In the genomic region with DNA sequence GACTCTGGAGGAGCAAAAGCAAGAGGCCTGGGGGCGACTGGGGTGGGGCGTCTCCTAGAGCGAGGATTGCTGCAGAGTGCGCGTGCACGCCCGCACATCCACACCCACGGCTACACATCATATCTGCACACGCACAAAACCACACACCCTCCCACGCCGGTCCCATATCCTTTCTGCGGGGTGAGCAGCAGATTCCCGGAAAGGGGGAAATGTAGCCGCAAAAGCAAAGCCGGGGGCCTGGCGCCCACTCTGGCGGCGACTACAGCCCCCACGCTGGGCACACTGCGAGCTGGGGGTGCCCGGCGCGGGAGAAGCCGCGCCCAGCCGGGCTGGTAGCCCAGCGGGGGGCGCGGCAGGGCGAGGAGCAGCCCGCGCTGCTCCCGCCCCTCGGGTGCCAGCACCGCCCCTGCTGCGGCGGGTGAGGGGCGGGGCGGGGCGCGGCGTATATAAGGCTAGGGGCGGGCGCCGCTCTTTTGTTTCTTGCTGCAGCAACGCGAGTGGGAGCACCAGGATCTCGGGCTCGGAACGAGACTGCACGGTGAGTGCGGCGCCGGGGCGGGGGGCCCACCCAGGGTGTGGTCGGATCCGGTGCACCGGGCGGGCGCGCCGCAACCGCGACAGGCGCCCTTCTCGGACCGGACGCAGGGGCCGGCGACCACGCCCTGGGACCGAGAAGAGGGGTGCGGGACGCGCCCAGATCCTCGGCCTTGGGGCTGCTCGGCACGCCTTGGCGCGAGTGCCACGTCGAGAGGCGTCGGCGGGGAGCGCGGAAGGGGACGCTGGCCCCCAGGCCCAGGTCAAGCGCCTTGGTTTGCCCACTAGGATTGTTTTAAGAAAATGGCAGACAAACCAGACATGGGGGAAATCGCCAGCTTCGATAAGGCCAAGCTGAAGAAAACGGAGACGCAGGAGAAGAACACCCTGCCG, we compare ENCODE assay signal across 8 cellular contexts. TPM values are rescaled to one million over a fixed set of nuclear protein-coding genes. Genes with fewer than 3 reads are reported as not detected.
DNase-seq lines count a peak whose midpoint lies in the region; ATAC-seq and TF ChIP-seq lines count a peak whose summit lies in the region.

A gene (plus strand): TSS at position 476 of the 927 bp plus-strand sequence.

- peaks cover 19% of the 10 kb centered on the region for H3K4me1 Mint-ChIP-seq in mesothelial cell of epicardium

- peak within 1 kb of the TSS; percentile 96 for H3K4me3 Mint-ChIP-seq in mesothelial cell of epicardium

- H3K36me3 Mint-ChIP-seq in mesothelial cell of epicardium = peaks cover 23% of the 10 kb centered on the region

- in situ Hi-C loops in endometrial microvascular endothelial cells (cut with HindIII; ENCODE audit: inconsistent ontology term, low pct_unique_long_range_greater_than_20kb, low sequenced_read_pairs) = no loop called here

- peaks cover 8% of the 10 kb centered on the region for H3K27me3 Mint-ChIP-seq in mesothelial cell of epicardium (ENCODE audit: low read depth)

- peak; percentile 69 for ATAC-seq in GM19455 (IDR thresholded peaks at IDR 0.05; ENCODE audit: unreplicated experiment)

- H3K9me3 Mint-ChIP-seq in mesothelial cell of epicardium = peaks cover 17% of the 10 kb centered on the region

- no peak for TF ChIP-seq CTCF in mesothelial cell of epicardium (IDR thresholded peaks at IDR 0.05; ENCODE audit: unreplicated experiment)

- peak within 1 kb of the TSS; percentile 94 for H3K27ac Mint-ChIP-seq in mesothelial cell of epicardium

- peak; percentile 82 for DNase-seq in COLO829 (ENCODE audit: low spot score)
- DNase-seq in HK-2 (ENCODE audit: unreplicated experiment) = peak; percentile 92
- peak; percentile 56 for DNase-seq in NOMO-1 treated with dmso at 0.1 percent for 144 hours (lab: John Stamatoyannopoulos, UW; ENCODE audit: unreplicated experiment)
- peak; percentile 78 for DNase-seq in activated CD8-positive, alpha-beta memory T cell treated with anti-CD3 and anti-CD28 coated beads, Interleukin-2, amount 50 U/mL, for 1 hour (ENCODE audit: extremely low read depth)
- peak; percentile 80 to 94 for DNase-seq in mesothelial cell of epicardium (ENCODE audit: low spot score in 2 of 2, unreplicated experiment in 2 of 2)
- peak; percentile 82 to 84 for DNase-seq in stimulated activated CD8-positive, alpha-beta memory T cell treated with anti-CD3 and anti-CD28 coated beads, Interleukin-2, amount 100 ng/mL, for 1 hour (ENCODE audit: low read depth in 2 of 2)

RNA-seq across cellular contexts. Expression of the gene that starts here (rescaled TPM):
- total RNA-seq in endometrial microvascular endothelial cells (ENCODE audit: inconsistent ontology term) = 8,106 TPM
- total RNA-seq in mesothelial cell of epicardium = 1,288 to 1,313 TPM (median 1,289 TPM) in 3 replicates

Comparison
In these comparisons a context has a peak if more than half of its experiments do, and no peak if none do; other contexts are left out.
1. Peak in every context shown above with its lines: DNase-seq and ATAC-seq.